In genomic region chr1:228445524-228445866, GRCh38 we compare ENCODE assay signal across 1 cellular context.
TF ChIP-seq lines count a peak whose summit lies in the region.

No MANE protein-coding gene starts in this region.

TF ChIP-seq in H1, 55 proteins besides CTCF, POLR2A, EP300 and RAD21:
- TF ChIP-seq BRCA1 (IDR thresholded peaks at IDR 0.05; ENCODE audit: low read depth, low read length), result no peak
- peak; percentile 36 for TF ChIP-seq KDM4A (IDR thresholded peaks at IDR 0.05; ENCODE audit: low read depth, low read length, severe bottlenecking)
TF ChIP-seq in H1: peak in this region for 1.
